ENCODE assay signal across 16 cellular contexts in the genomic region with DNA sequence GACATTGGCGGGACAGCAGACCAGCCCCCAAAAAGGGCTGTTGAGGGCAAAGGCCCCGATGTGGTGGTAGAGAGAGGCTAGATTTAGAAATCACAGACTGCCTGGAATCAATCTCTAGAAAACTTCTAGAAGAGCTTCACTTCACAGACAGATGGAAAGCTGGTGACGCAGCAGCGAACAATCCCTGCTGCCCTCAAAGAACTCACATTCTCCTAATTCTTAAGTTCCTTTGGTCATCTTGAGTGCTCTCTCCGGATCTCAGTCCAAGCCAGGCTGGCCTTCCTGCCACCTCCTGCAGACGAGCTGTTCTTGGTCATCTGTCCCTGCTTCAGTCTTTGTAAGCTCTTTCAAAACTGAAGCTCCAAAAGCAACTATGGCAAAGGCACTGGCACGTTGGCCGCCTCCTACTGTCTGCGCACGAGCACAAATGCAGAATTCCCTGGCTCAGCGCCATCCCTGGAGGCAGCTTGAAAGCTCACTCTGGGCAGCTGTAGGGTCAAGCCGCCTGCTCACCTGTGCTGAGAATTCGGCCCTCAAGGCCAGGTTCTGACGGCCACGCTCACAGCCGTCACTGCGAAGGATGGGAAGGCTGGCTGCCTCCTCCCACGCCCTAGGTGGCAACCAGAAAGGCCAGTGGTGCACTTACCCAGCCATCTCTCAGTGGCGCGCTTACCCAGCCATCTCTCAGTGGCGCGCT.
"Had no signal": no experiment of that assay in that cellular context is flagged by ENCODE, and none has a peak within 500 bp of the region (broad histone marks: within the 10 kb centered on the region; RNA-seq: fewer than 3 reads in every experiment).

No MANE protein-coding gene starts in this region.

- H3K4me1 ChIP-seq: sigmoid colon had no signal

- H3K4me3 ChIP-seq: heart left ventricle, lung, sigmoid colon had no signal

- H3K27ac ChIP-seq: heart left ventricle, sigmoid colon had no signal

- ATAC-seq: esophagus mucosa; heart left ventricle; naive thymus-derived CD4-positive, alpha-beta T cell had no signal

- DNase-seq: effector memory CD4-positive, alpha-beta T cell; hippocampal formation; kidney glomerular epithelial cell; mesendoderm; naive thymus-derived CD4-positive, alpha-beta T cell; nephron progenitor cell; sigmoid colon; small intestine; stimulated activated CD4-positive, alpha-beta T cell treated with anti-CD3 and anti-CD28 coated beads, Interleukin-12 subunit alpha, Interleukin-12 subunit beta, amount 100 ng/mL, for 4 hours; stimulated activated naive CD4-positive, alpha-beta T cell had no signal

- H3K27me3 ChIP-seq: heart left ventricle, sigmoid colon had no signal

- FAIRE-seq: endometrium, frontal cortex, small intestine, urothelium cell line had no signal
